16 cellular contexts compared by ENCODE assay signal in genomic region chr22:47367993-47368945, GRCh38.
A peak's percentile ranks its signal among the peaks of the same experiment; 100 is the strongest.
DNase-seq lines count a peak whose midpoint lies in the region; ATAC-seq and TF ChIP-seq lines count a peak whose summit lies in the region.
"Had no signal": no experiment of that assay in that cellular context is flagged by ENCODE, and none has a peak within 500 bp of the region (broad histone marks: within the 10 kb centered on the region; RNA-seq: fewer than 3 reads in every experiment).

No MANE protein-coding gene starts in this region.

- WGBS in mesenchymal stem cell = 66% methylated on average over 21 of the region's 21 CpGs

- no peaks in the 10 kb centered on the region for H3K9me3 ChIP-seq in mesenchymal stem cell (ENCODE audit: control insufficient read depth, low read length)
- H3K9me3 ChIP-seq: A549 had no signal

- H3K18ac ChIP-seq in mesenchymal stem cell (ENCODE audit: low read depth in 1 of 2, low read length in 2 of 2) = no peak overlapping the region

- no peak overlapping the region for H2BK12ac ChIP-seq in mesenchymal stem cell (ENCODE audit: low read length in 2 of 2)

- H3K4me2 ChIP-seq in mesenchymal stem cell (ENCODE audit: low read length, poor library complexity, severe bottlenecking) = no peak overlapping the region
- H3K4me2 ChIP-seq: A549, PC-9 had no signal

- no peaks in the 10 kb centered on the region for H3K4me1 Mint-ChIP-seq in chondrocyte (ENCODE audit: low read depth)
- H3K4me1 Mint-ChIP-seq: IgD-negative memory B cell had no signal

- no peak overlapping the region for H3K9ac ChIP-seq in mesenchymal stem cell (ENCODE audit: low read length)

- H3K27ac ChIP-seq in mesenchymal stem cell (ENCODE audit: low read length, poor library complexity, severe bottlenecking) = no peak overlapping the region
- H3K27ac ChIP-seq: A549, C4-2B, PC-9 had no signal

- no peak overlapping the region for H2BK120ac ChIP-seq in mesenchymal stem cell (ENCODE audit: low read depth, low read length)

- no peak for TF ChIP-seq CTCF in chondrocyte (IDR thresholded peaks at IDR 0.05)

- H4K8ac ChIP-seq in mesenchymal stem cell (ENCODE audit: low read length) = no peak overlapping the region

- no peak for ATAC-seq in Right ventricle myocardium superior (ENCODE audit: poor library complexity)
- ATAC-seq: A549 had no signal

- no peak overlapping the region for H3K27ac Mint-ChIP-seq in chondrocyte (ENCODE audit: unreplicated experiment)
- H3K27ac Mint-ChIP-seq: IgD-negative memory B cell had no signal

- peak; percentile 55 for DNase-seq in cardiac septum (ENCODE audit: low spot score)
- no peak for DNase-seq in Right ventricle myocardium superior
- DNase-seq in chondrocyte (ENCODE audit: low spot score) = peak; percentile 81
- DNase-seq in retina = peak; percentile 2
- peak; percentile 23 for DNase-seq in ureter (ENCODE audit: low spot score)
- DNase-seq in mesenchymal stem cell = no peak
- DNase-seq in effector CD4-positive, alpha-beta T cell = no peak
- no peak for DNase-seq in NCI-H345 (lab: John Stamatoyannopoulos, UW)
- DNase-seq: COR-L47, NCI-H1092, NCI-H2227 treated with DMSO at 0.1 percent for 48 hours, NCI-H526, PC-9 had no signal

- peaks cover 22% of the 10 kb centered on the region for H3K9me3 Mint-ChIP-seq in chondrocyte (ENCODE audit: low read depth)

- H2AK5ac ChIP-seq in mesenchymal stem cell (ENCODE audit: low read length, severe bottlenecking) = no peak overlapping the region

- H2BK5ac ChIP-seq in mesenchymal stem cell (ENCODE audit: low read depth, low read length, poor library complexity, severe bottlenecking) = no peak overlapping the region

- peaks cover 0 to 40% of the 10 kb centered on the region in 2 experiments for H3K27me3 ChIP-seq in mesenchymal stem cell (ENCODE audit: control insufficient read depth in 1 of 2, insufficient read depth in 1 of 2, low read length in 2 of 2)

- no peaks in the 10 kb centered on the region for H3K36me3 Mint-ChIP-seq in chondrocyte (ENCODE audit: low read depth)

- H3K4ac ChIP-seq in mesenchymal stem cell (ENCODE audit: low read depth in 1 of 2, low read length in 2 of 2) = no peak overlapping the region

- H2BK15ac ChIP-seq in mesenchymal stem cell (ENCODE audit: low read depth, poor library complexity, severe bottlenecking) = no peak overlapping the region

- no peak overlapping the region for H3K23ac ChIP-seq in mesenchymal stem cell (ENCODE audit: low read length in 2 of 2)

- no peak overlapping the region for H4K91ac ChIP-seq in mesenchymal stem cell (ENCODE audit: low read length)

- H3K4me3 Mint-ChIP-seq in chondrocyte (ENCODE audit: unreplicated experiment) = no peak overlapping the region
- H3K4me3 Mint-ChIP-seq: IgD-negative memory B cell had no signal

- H3K4me3 ChIP-seq in mesenchymal stem cell (ENCODE audit: insufficient read depth in 1 of 2, low read depth in 1 of 2, low read length in 2 of 2) = no peak overlapping the region
- H3K4me3 ChIP-seq: A549, PC-9 had no signal

- H2AFZ ChIP-seq in mesenchymal stem cell (ENCODE audit: low read depth, low read length) = no peak overlapping the region
- H2AFZ ChIP-seq: PC-9 had no signal

- peaks cover 2% of the 10 kb centered on the region for H3K27me3 Mint-ChIP-seq in chondrocyte (ENCODE audit: low read depth)

- H3K14ac ChIP-seq in mesenchymal stem cell (ENCODE audit: low read length in 2 of 2) = no peak overlapping the region

- no peaks in the 10 kb centered on the region for H3K36me3 ChIP-seq in mesenchymal stem cell (ENCODE audit: control insufficient read depth in 1 of 2, insufficient read depth in 2 of 2, low read depth in 1 of 2, low read length in 2 of 2)

- no peaks in the 10 kb centered on the region for H3K4me1 ChIP-seq in mesenchymal stem cell (ENCODE audit: control insufficient read depth, insufficient read depth, low read depth, low read length)
- H3K4me1 ChIP-seq: A549 had no signal

- H3K79me1 ChIP-seq in mesenchymal stem cell (replicated peaks; ENCODE audit: low read length, poor library complexity, severe bottlenecking) = no peaks in the 10 kb centered on the region

- intact Hi-C loops in cardiac septum (cut with DNase I) = no loop called here
- intact Hi-C loops in Right ventricle myocardium superior (cut with DNase I) = no loop called here

Comparison
In these comparisons a context has a peak if more than half of its experiments do, and no peak if none do; other contexts are left out.
1. DNase-seq: peak in cardiac septum (single experiment), chondrocyte (single experiment), retina (single experiment) and ureter (single experiment); none in Right ventricle myocardium superior (single experiment), mesenchymal stem cell (single experiment), effector CD4-positive, alpha-beta T cell (single experiment) and NCI-H345 (single experiment).